ENCODE assay signal across 8 cellular contexts in genomic region chr4:1216869-1217294, GRCh38. TPM values are rescaled to one million over a fixed set of nuclear protein-coding genes. Genes with fewer than 3 reads are reported as not detected.
A peak's percentile ranks its signal among the peaks of the same experiment; 100 is the strongest.
DNase-seq lines count a peak whose midpoint lies in the region; ATAC-seq and TF ChIP-seq lines count a peak whose summit lies in the region.

No MANE protein-coding gene starts in this region.

- no peaks in the 10 kb centered on the region for H3K27me3 ChIP-seq in Loucy (ENCODE audit: insufficient read depth, low read length, poor library complexity, severe bottlenecking)

- no peaks in the 10 kb centered on the region for H3F3A ChIP-seq in Loucy (ENCODE audit: low read depth)

- H3K27me3 Mint-ChIP-seq in immature natural killer cell (ENCODE audit: low read depth in 3 of 3) = peaks cover 2 to 21% (median 13%) of the 10 kb centered on the region in 3 donors

- ATAC-seq in GM18519 (IDR thresholded peaks at IDR 0.05; ENCODE audit: low FRiP score, unreplicated experiment) = no peak

- H3K27ac Mint-ChIP-seq in immature natural killer cell = peak overlapping the region; percentile 87 to 98 (median 93)

- H3K9me3 ChIP-seq in Loucy (ENCODE audit: insufficient read depth, low read depth, low read length) = no peaks in the 10 kb centered on the region

- H2AFZ ChIP-seq in Loucy (ENCODE audit: low read length) = no peak overlapping the region

- peak overlapping the region; percentile 43 for H3K4me2 ChIP-seq in Loucy (ENCODE audit: low read depth, low read length, poor library complexity, severe bottlenecking)

- H3K36me3 Mint-ChIP-seq in immature natural killer cell = peaks cover 25 to 43% (median 31%) of the 10 kb centered on the region in 3 donors

- peaks cover 53% of the 10 kb centered on the region; the same call in 1 of the 2 replicates for H3K36me3 ChIP-seq in Loucy (ENCODE audit: insufficient read depth, low read length)

- TF ChIP-seq CTCF in Loucy (conservative IDR thresholded peaks at IDR 0.05; ENCODE audit: low read length) = no peak

- H3K9ac ChIP-seq in Loucy (ENCODE audit: low read depth, low read length, poor library complexity, severe bottlenecking) = peak overlapping the region; percentile 53

- H3K79me2 ChIP-seq in Loucy (ENCODE audit: insufficient read depth, low read length) = peaks cover 13% of the 10 kb centered on the region; the same call in 1 of the 2 replicates

- peaks cover 18% of the 10 kb centered on the region for H4K20me1 ChIP-seq in Loucy (ENCODE audit: insufficient read depth, low read length, poor library complexity, severe bottlenecking)

- H3K4me3 Mint-ChIP-seq in immature natural killer cell = peak overlapping the region; percentile 73 to 82 (median 80)

- peak; percentile 44 to 59 (median 55) for DNase-seq in activated CD8-positive, alpha-beta memory T cell treated with anti-CD3 and anti-CD28 coated beads for 48 hours (ENCODE audit: low read depth in 2 of 3, low spot score in 2 of 3)
- DNase-seq in immature natural killer cell = peak; percentile 73 to 79 (median 74)
- DNase-seq in stimulated activated naive CD4-positive, alpha-beta T cell (lab: John Stamatoyannopoulos, UW) = peak; percentile 22 to 76 (median 56)
- no peak for DNase-seq in GM03348 (ENCODE audit: low spot score)
- DNase-seq in cortex of kidney (lab: John Stamatoyannopoulos, UW) = no peak
- no peak for DNase-seq in COLO668 (lab: John Stamatoyannopoulos, UW; ENCODE audit: unreplicated experiment)

- no peaks in the 10 kb centered on the region for H3K9me2 ChIP-seq in Loucy (replicated peaks; ENCODE audit: low read depth, low read length)

- H3K9me3 Mint-ChIP-seq in immature natural killer cell = no peaks in the 10 kb centered on the region

- H3K4me3 ChIP-seq in Loucy (ENCODE audit: low read length, poor library complexity, severe bottlenecking) = peak overlapping the region; percentile 43

- peaks cover 9% of the 10 kb centered on the region for H3K4me1 ChIP-seq in Loucy (ENCODE audit: insufficient read depth, low read length, poor library complexity, severe bottlenecking)

- H3K4me1 Mint-ChIP-seq in immature natural killer cell = peaks cover 67 to 70% of the 10 kb centered on the region in 2 donors

RNA-seq across cellular contexts. Expression of gene CTBP1, which starts 32.0 kb away (rescaled TPM):
- 100 to 1,000 TPM in 1 of 3 donors, 10 to 100 TPM in 2; 72.1 to 110 (median 77.7) TPM for polyA plus RNA-seq in immature natural killer cell

RNA-seq across cellular contexts. Expression of gene SPON2, which starts 44.5 kb away (rescaled TPM):
- 1,000 to 10,000 TPM in 2 of 3 donors, 100 to 1,000 TPM in 1; 603 to 1,685 (median 1,079) TPM for polyA plus RNA-seq in immature natural killer cell

Comparison
In these comparisons a context has a peak if more than half of its experiments do, and no peak if none do; other contexts are left out.
1. DNase-seq: peak in activated CD8-positive, alpha-beta memory T cell treated with anti-CD3 and anti-CD28 coated beads for 48 hours (3 of 3), immature natural killer cell (3 of 3) and stimulated activated naive CD4-positive, alpha-beta T cell (6 of 6); none in GM03348 (single experiment), cortex of kidney (single experiment) and COLO668 (single experiment).